In the genomic region with DNA sequence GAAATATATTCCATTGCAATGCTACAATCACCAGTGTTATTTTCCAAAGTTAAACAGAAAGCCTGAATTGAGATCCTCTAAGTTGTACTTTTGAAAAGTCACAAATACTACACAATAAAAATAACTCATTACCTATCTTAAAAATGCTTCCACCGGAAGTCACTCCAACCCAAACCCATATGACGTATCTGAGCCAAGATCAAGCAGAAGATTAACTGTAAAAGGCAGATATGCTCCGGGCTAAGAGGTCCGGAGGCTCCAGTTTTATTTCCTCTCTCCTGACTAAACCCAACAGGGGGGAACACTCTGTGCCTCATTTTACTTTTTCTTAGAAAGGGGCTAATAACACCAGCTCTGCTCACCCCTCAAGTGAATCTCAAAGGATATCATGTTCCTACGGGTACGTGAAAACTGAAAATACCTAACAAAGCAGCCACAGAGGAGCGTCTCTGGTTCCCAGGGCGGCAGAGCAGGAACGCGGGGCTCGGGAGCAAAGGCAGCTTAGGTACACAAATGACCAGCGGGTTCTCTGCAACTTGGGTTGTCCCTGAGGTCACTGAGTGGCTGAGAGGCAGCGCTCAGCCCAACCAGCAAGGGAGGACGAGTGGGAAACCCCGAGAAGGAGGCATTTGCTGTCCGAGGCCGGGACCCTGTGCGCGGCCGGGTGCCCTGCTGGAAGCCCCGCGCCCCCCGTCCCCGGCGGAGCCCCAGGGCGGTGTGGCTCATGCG, we compare ENCODE assay signal across 8 cellular contexts. TPM values are rescaled to one million over a fixed set of nuclear protein-coding genes. Genes with fewer than 3 reads are reported as not detected.
A peak's percentile ranks its signal among the peaks of the same experiment; 100 is the strongest.
DNase-seq lines count a peak whose midpoint lies in the region; ATAC-seq and TF ChIP-seq lines count a peak whose summit lies in the region.

No MANE protein-coding gene starts in this region.

- DNase-seq in AG04449 (ENCODE audit: low read depth, low spot score) (no peak), GM12865 (ENCODE audit: low read depth) (no peak), foreskin keratinocyte (peak in 1 of 2 donors; percentile 39), osteoblast (ENCODE audit: insufficient read length, low spot score, missing footprints) (peak; percentile 77), SKM-1 treated with dmso at 0.1 percent for 144 hours (lab: John Stamatoyannopoulos, UW; ENCODE audit: unreplicated experiment) (no peak)
- DNase-seq in activated CD4-positive, alpha-beta memory T cell treated with anti-CD3 and anti-CD28 coated beads for 36 hours = peak; percentile 15

- no peaks in the 10 kb centered on the region for H3K36me3 ChIP-seq in osteoblast (ENCODE audit: insufficient read depth, low read length)

- H3K4me3 ChIP-seq in AG04449 (ENCODE audit: low read depth, low read length) (peak overlapping the region; percentile 76), GM12865 (ENCODE audit: low read depth, low read length) (peak overlapping the region; percentile 77), osteoblast (ENCODE audit: insufficient read depth, low read length) (peak overlapping the region; percentile 83)

- no peak overlapping the region for H3K27ac ChIP-seq in foreskin keratinocyte
- peak overlapping the region; percentile 28 for H3K27ac ChIP-seq in osteoblast (ENCODE audit: low read depth, low read length)

- intact Hi-C loops in activated CD4-positive, alpha-beta memory T cell treated with anti-CD3 and anti-CD28 coated beads for 36 hours (cut with micrococcal nuclease) = loop anchor here (5.0 kb wide), 2 partner anchors 57 to 103 kb away; a partner anchor contains a TSS

- H3K4me2 ChIP-seq in osteoblast (ENCODE audit: insufficient read depth, low read length) = peak overlapping the region; percentile 92

- peak overlapping the region; percentile 60 for H3K4me3 Mint-ChIP-seq in activated CD4-positive, alpha-beta memory T cell treated with anti-CD3 and anti-CD28 coated beads for 36 hours

- no peaks in the 10 kb centered on the region for H3K9me3 ChIP-seq in osteoblast (ENCODE audit: low read depth, low read length)

- no peak for TF ChIP-seq CTCF in AG04449 (IDR thresholded peaks at IDR 0.05; ENCODE audit: insufficient read depth, low read length, missing control alignments)
- TF ChIP-seq CTCF in GM12865 (IDR thresholded peaks at IDR 0.05; ENCODE audit: insufficient read depth, low read depth, low read length, missing control alignments) = no peak
- TF ChIP-seq CTCF in foreskin keratinocyte (conservative IDR thresholded peaks at IDR 0.05) = no peak
- TF ChIP-seq CTCF in osteoblast (IDR thresholded peaks at IDR 0.05; ENCODE audit: extremely low read depth, low read depth, low read length) = no peak

- POLR2A ChIA-PET in AG04449 (lab: Yijun Ruan, JAX) = interaction anchor here (1.3 kb wide), 1 partner anchor 21 kb away, joined by 3 read pairs; no protein-coding TSS in a partner anchor
- POLR2A ChIA-PET in activated CD4-positive, alpha-beta memory T cell treated with anti-CD3 and anti-CD28 coated beads for 36 hours (lab: Charles Lee) = no interaction called here

- H4K20me1 ChIP-seq in osteoblast (ENCODE audit: insufficient read depth, low read length) = peaks cover 3% of the 10 kb centered on the region

- H3K9me3 Mint-ChIP-seq in activated CD4-positive, alpha-beta memory T cell treated with anti-CD3 and anti-CD28 coated beads for 36 hours = no peaks in the 10 kb centered on the region

- no peak overlapping the region for H3K27ac Mint-ChIP-seq in activated CD4-positive, alpha-beta memory T cell treated with anti-CD3 and anti-CD28 coated beads for 36 hours

- H3K27me3 ChIP-seq in foreskin keratinocyte = no peaks in the 10 kb centered on the region
- H3K27me3 ChIP-seq in osteoblast (ENCODE audit: insufficient read depth, low read length) = no peaks in the 10 kb centered on the region

- ATAC-seq in HG03342 (IDR thresholded peaks at IDR 0.05; ENCODE audit: unreplicated experiment) (peak; percentile 8), foreskin keratinocyte (peak; percentile 23), HG02759 (IDR thresholded peaks at IDR 0.05; ENCODE audit: unreplicated experiment) (no peak)

- peak overlapping the region; percentile 85 for H2AFZ ChIP-seq in osteoblast (ENCODE audit: low read length)

- H3K4me1 ChIP-seq in foreskin keratinocyte (no peaks in the 10 kb centered on the region), osteoblast (ENCODE audit: insufficient read depth, low read length) (peaks cover 28% of the 10 kb centered on the region)

- H3K36me3 Mint-ChIP-seq in activated CD4-positive, alpha-beta memory T cell treated with anti-CD3 and anti-CD28 coated beads for 36 hours = no peaks in the 10 kb centered on the region

- no peaks in the 10 kb centered on the region for H3K79me2 ChIP-seq in osteoblast (ENCODE audit: insufficient read depth, low read length)

- H3K4me1 Mint-ChIP-seq in activated CD4-positive, alpha-beta memory T cell treated with anti-CD3 and anti-CD28 coated beads for 36 hours (ENCODE audit: low read depth) = peaks cover 18% of the 10 kb centered on the region

- peaks cover 4% of the 10 kb centered on the region for H3K27me3 Mint-ChIP-seq in activated CD4-positive, alpha-beta memory T cell treated with anti-CD3 and anti-CD28 coated beads for 36 hours

- CTCF ChIA-PET in AG04449 (lab: Yijun Ruan, JAX) = no interaction called here
- CTCF ChIA-PET in activated CD4-positive, alpha-beta memory T cell treated with anti-CD3 and anti-CD28 coated beads for 36 hours (lab: Charles Lee) = no interaction called here

RNA-seq across cellular contexts. Expression of a gene that starts 0.8 kb away (rescaled TPM):
- 1 to 10 TPM; 1.4 to 2.1 TPM for total RNA-seq in activated CD4-positive, alpha-beta memory T cell treated with anti-CD3 and anti-CD28 coated beads for 36 hours
- total RNA-seq in foreskin keratinocyte = 3.5 and 4.4 TPM in 2 replicates
- 3.8 TPM in 2 replicates for polyA plus RNA-seq in foreskin keratinocyte
- 3.6 and 3.8 TPM in 2 replicates for total RNA-seq in osteoblast

RNA-seq across cellular contexts. Expression of a gene that starts 54.6 kb away (rescaled TPM):
- total RNA-seq in activated CD4-positive, alpha-beta memory T cell treated with anti-CD3 and anti-CD28 coated beads for 36 hours = 10 to 100 TPM; 22.6 to 22.9 TPM
- total RNA-seq in foreskin keratinocyte (18.2 and 20.6 TPM in 2 replicates), osteoblast (13.8 and 15.9 TPM in 2 replicates)
- 17.6 and 19.4 TPM in 2 replicates for polyA plus RNA-seq in foreskin keratinocyte

Comparison
In these comparisons a context has a peak if more than half of its experiments do, and no peak if none do; other contexts are left out.
1. DNase-seq: peak in activated CD4-positive, alpha-beta memory T cell treated with anti-CD3 and anti-CD28 coated beads for 36 hours (single experiment) and osteoblast (single experiment); none in AG04449 (single experiment), GM12865 (single experiment) and SKM-1 treated with dmso at 0.1 percent for 144 hours (single experiment).
2. Peak in every context shown above with its lines, with median percentiles within 50 percentile points of each other: H3K4me3 ChIP-seq.